Comparison of ENCODE assay signal across 9 cellular contexts in the genomic region with DNA sequence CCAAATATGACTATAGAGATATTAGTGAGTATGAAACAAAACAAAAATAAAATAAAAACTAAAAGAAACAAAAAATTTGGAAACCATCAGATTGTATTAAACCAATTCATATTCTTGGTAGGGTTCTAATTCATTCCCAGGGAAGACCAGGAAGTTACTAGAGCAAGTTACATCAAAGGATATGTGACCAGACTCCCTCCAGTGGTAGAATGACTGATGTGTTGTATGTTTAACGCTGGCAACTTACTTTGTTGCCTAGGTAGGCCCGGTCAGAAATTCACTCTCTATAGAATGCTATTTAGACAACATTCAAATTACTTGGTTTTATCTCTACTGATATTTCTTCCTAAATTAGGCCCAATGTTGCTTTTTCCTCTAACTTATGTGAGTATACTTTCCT. TPM values are rescaled to one million over a fixed set of nuclear protein-coding genes. Genes with fewer than 3 reads are reported as not detected.
DNase-seq lines count a peak whose midpoint lies in the region; ATAC-seq, FAIRE-seq and TF ChIP-seq lines count a peak whose summit lies in the region.
"Had no signal": no experiment of that assay in that cellular context is flagged by ENCODE, and none has a peak within 500 bp of the region (broad histone marks: within the 10 kb centered on the region; RNA-seq: fewer than 3 reads in every experiment).

No MANE protein-coding gene starts in this region.

- no peak overlapping the region for H2BK12ac ChIP-seq in H1 (ENCODE audit: low read depth, low read length)

- no peaks in the 10 kb centered on the region for H3K36me3 Mint-ChIP-seq in nephron progenitor cell (ENCODE audit: low read depth)
- no peaks in the 10 kb centered on the region for H3K36me3 Mint-ChIP-seq in CD8-positive, alpha-beta T cell

- peaks cover 2% of the 10 kb centered on the region; the same call in 1 of the 2 replicates for H3K23me2 ChIP-seq in H1 (ENCODE audit: low read depth, low read length)

- FAIRE-seq in H1 (lab: Jason Lieb, UNC), result peak; percentile 62

- no peak for TF ChIP-seq POLR2A in H1 (IDR thresholded peaks at IDR 0.05; ENCODE audit: control extremely low read depth in 1 of 2, low read depth in 2 of 2, low read length in 2 of 2)

- no peaks in the 10 kb centered on the region for H3K79me1 ChIP-seq in H1 (ENCODE audit: low read depth, low read length)

- peak; percentile 51 for DNase-seq in GM10266 (ENCODE audit: extremely low spot score)
- peak; percentile 54 for DNase-seq in NCI-H748 (lab: John Stamatoyannopoulos, UW; ENCODE audit: unreplicated experiment)
- no peak for DNase-seq in H1 (ENCODE audit: low read depth in 1 of 2, low spot score in 2 of 2)
- DNase-seq in nephron progenitor cell, result no peak
- no peak for DNase-seq in GM19240 (ENCODE audit: insufficient read length, low spot score)
- no peak for DNase-seq in CD8-positive, alpha-beta T cell

- H3K9me3 ChIP-seq in H1 (ENCODE audit: insufficient read depth in 2 of 2, low read depth in 1 of 2, low read length in 1 of 2), result no peaks in the 10 kb centered on the region
- H3K9me3 ChIP-seq in CD8-positive, alpha-beta T cell (ENCODE audit: low read length), result no peaks in the 10 kb centered on the region

- H3K23ac ChIP-seq in H1 (ENCODE audit: insufficient read length), result no peak overlapping the region

- H4K5ac ChIP-seq in H1 (ENCODE audit: insufficient read length, low read depth, low read length), result no peak overlapping the region

- H3K18ac ChIP-seq in H1 (ENCODE audit: extremely low read depth, low read length), result no peak overlapping the region

- H3K4me1 ChIP-seq in H1 (replicated peaks in 1 of 4; ENCODE audit: control insufficient read depth in 3 of 4, insufficient read depth in 4 of 4, low read length in 3 of 4), result no peaks in the 10 kb centered on the region
- no peaks in the 10 kb centered on the region for H3K4me1 ChIP-seq in CD8-positive, alpha-beta T cell (ENCODE audit: insufficient read depth, low read length)

- H3K9ac ChIP-seq in H1 (replicated peaks in 1 of 4; ENCODE audit: extremely low read depth in 1 of 4, low read depth in 3 of 4, low read length in 3 of 4), result no peak overlapping the region

- H3K4me3 ChIP-seq in H1 (ENCODE audit: extremely low read depth in 1 of 4, insufficient read depth in 2 of 4, low read depth in 3 of 4, low read length in 4 of 4), result no peak overlapping the region
- no peak overlapping the region for H3K4me3 ChIP-seq in CD8-positive, alpha-beta T cell (ENCODE audit: low read depth, low read length)

- no peak overlapping the region for H2AK5ac ChIP-seq in H1 (ENCODE audit: low read depth, low read length)

- H3K56ac ChIP-seq in H1 (replicated peaks; ENCODE audit: insufficient read length, low read depth, low read length), result no peak overlapping the region

- H3K27ac ChIP-seq in H1 (ENCODE audit: low read depth, low read length), result no peak overlapping the region
- H3K27ac ChIP-seq in CD8-positive, alpha-beta T cell (ENCODE audit: low read depth, low read length), result no peak overlapping the region

- peaks cover 0 to 13% (median 9%) of the 10 kb centered on the region in 4 experiments; a peak in 6 of 7 replicates for H3K27me3 ChIP-seq in H1 (replicated peaks in 1 of 4; ENCODE audit: control insufficient read depth in 3 of 4, extremely low read depth in 1 of 4, insufficient read depth in 3 of 4, low read length in 3 of 4)
- no peaks in the 10 kb centered on the region for H3K27me3 ChIP-seq in CD8-positive, alpha-beta T cell (ENCODE audit: insufficient read depth, low read length)

- H4K91ac ChIP-seq in H1 (replicated peaks; ENCODE audit: insufficient read length, low read length), result no peak overlapping the region

- peaks cover 0 to 3% of the 10 kb centered on the region in 2 experiments for H4K20me1 ChIP-seq in H1 (replicated peaks in 1 of 2; ENCODE audit: control insufficient read depth in 1 of 2, insufficient read depth in 2 of 2, low read length in 2 of 2)

- peaks cover 23% of the 10 kb centered on the region for H3K27me3 Mint-ChIP-seq in nephron progenitor cell (ENCODE audit: low read depth, poor library complexity)
- H3K27me3 Mint-ChIP-seq in CD8-positive, alpha-beta T cell (ENCODE audit: low read depth), result peaks cover 6% of the 10 kb centered on the region

- H3K9me3 Mint-ChIP-seq in nephron progenitor cell, result peaks cover 14% of the 10 kb centered on the region
- H3K9me3 Mint-ChIP-seq in CD8-positive, alpha-beta T cell, result no peaks in the 10 kb centered on the region

- H2BK20ac ChIP-seq in H1 (ENCODE audit: low read length), result no peak overlapping the region

- intact Hi-C loops in CD8-positive, alpha-beta T cell (cut with DNase I, micrococcal nuclease), result no loop called here

- H3K14ac ChIP-seq in H1 (ENCODE audit: insufficient read length), result no peak overlapping the region

- H2BK120ac ChIP-seq in H1 (replicated peaks; ENCODE audit: low read depth, low read length), result no peak overlapping the region

- no peaks in the 10 kb centered on the region for H3K79me2 ChIP-seq in H1 (ENCODE audit: control insufficient read depth in 1 of 2, insufficient read depth in 2 of 2, low read length in 2 of 2)

- ATAC-seq in HG03025 (IDR thresholded peaks at IDR 0.05; ENCODE audit: low FRiP score, unreplicated experiment) (peak; percentile 61), GM21717 (IDR thresholded peaks at IDR 0.05; ENCODE audit: unreplicated experiment) (no peak)
- no peak for ATAC-seq in CD8-positive, alpha-beta T cell

- TF ChIP-seq RAD21 in H1 (IDR thresholded peaks at IDR 0.05 in 1 of 2, conservative IDR thresholded peaks at IDR 0.05 in 1 of 2; ENCODE audit: low read depth in 2 of 2, low read length in 2 of 2), result peak; percentile 81 to 83

- no peak overlapping the region for H3K4ac ChIP-seq in H1 (replicated peaks; ENCODE audit: insufficient read length, low read depth, low read length)

- TF ChIP-seq CTCF in GM10266 (IDR thresholded peaks at IDR 0.05; ENCODE audit: control insufficient read depth, insufficient read depth, low read depth, missing control alignments) (peak; percentile 48), H1 (IDR thresholded peaks at IDR 0.05; ENCODE audit: control extremely low read depth in 1 of 3, insufficient read depth in 1 of 3, low read depth in 1 of 3, low read length in 3 of 3) (peak in 2 of 3 experiments; percentile 63 to 65; a peak in 3 of 4 replicates), nephron progenitor cell (IDR thresholded peaks at IDR 0.05) (peak; percentile 52)
- TF ChIP-seq CTCF in CD8-positive, alpha-beta T cell (IDR thresholded peaks at IDR 0.05), result no peak

- POLR2A ChIA-PET in H1 (lab: Charles Lee; ENCODE audit: partially characterized antibody), result no interaction called here
- POLR2A ChIA-PET in CD8-positive, alpha-beta T cell (lab: Charles Lee), result no interaction called here

- H2AFZ ChIP-seq in H1 (ENCODE audit: low read length), result no peak overlapping the region

- no peak overlapping the region for H3K4me3 Mint-ChIP-seq in nephron progenitor cell
- no peak overlapping the region for H3K4me3 Mint-ChIP-seq in CD8-positive, alpha-beta T cell

- H3K27ac Mint-ChIP-seq in nephron progenitor cell, result no peak overlapping the region
- H3K27ac Mint-ChIP-seq in CD8-positive, alpha-beta T cell, result no peak overlapping the region

- peaks cover 8% of the 10 kb centered on the region for H3K4me1 Mint-ChIP-seq in nephron progenitor cell
- peaks cover 5% of the 10 kb centered on the region for H3K4me1 Mint-ChIP-seq in CD8-positive, alpha-beta T cell (ENCODE audit: low read depth)

- no peak overlapping the region for H2BK5ac ChIP-seq in H1 (ENCODE audit: low read depth, low read length)

- no peaks in the 10 kb centered on the region for H3K36me3 ChIP-seq in H1 (ENCODE audit: control insufficient read depth in 2 of 4, insufficient read depth in 4 of 4, low read length in 3 of 4)
- no peaks in the 10 kb centered on the region for H3K36me3 ChIP-seq in CD8-positive, alpha-beta T cell (ENCODE audit: insufficient read depth, low read length)

- H2BK15ac ChIP-seq in H1 (ENCODE audit: low read length), result no peak overlapping the region

- no peak overlapping the region for H3K4me2 ChIP-seq in H1 (ENCODE audit: insufficient read depth in 1 of 2, low read depth in 2 of 2, low read length in 2 of 2)

- TF ChIP-seq EP300 in H1 (IDR thresholded peaks at IDR 0.05; ENCODE audit: borderline replicate concordance in 1 of 2, low read depth in 2 of 2, low read length in 2 of 2), result no peak

- CTCF ChIA-PET in H1 (lab: Charles Lee; ENCODE audit: partially characterized antibody), result interaction anchor here (0.7 to 3.2 kb wide), 6 partner anchors 116 to 236 kb away, joined by 3 to 25 read pairs (median 6); no protein-coding TSS in a partner anchor
- CTCF ChIA-PET in CD8-positive, alpha-beta T cell (lab: Charles Lee), result no interaction called here

- H4K8ac ChIP-seq in H1 (ENCODE audit: extremely low read depth, insufficient read depth, low read length), result no peak overlapping the region

- 57% methylated on average over 2 of the region's 2 CpGs; no CpG with 5 or more reads in 1 of the 2 experiments for WGBS in H1 (ENCODE audit: extremely low coverage in 1 of 2, insufficient coverage in 1 of 2, insufficient read length in 1 of 2, insufficient replicate concordance in 2 of 2, low coverage in 1 of 2, low lambda C conversion rate in 2 of 2, missing lambda C conversion rate in 1 of 2), 2 experiments

TF ChIP-seq in H1, 55 proteins besides CTCF, POLR2A, EP300 and RAD21:
- no peak for TF ChIP-seq CREB1 (IDR thresholded peaks at IDR 0.05)

RNA-seq across cellular contexts. Expression of gene PHYHIPL, which starts 5.2 kb away (rescaled TPM):
- total RNA-seq in H1 (2021; fragmentation: NEBNext Ultra II Directional; extraction: Animal tissue kit (Norgen Biotek cat#: 25700)), result 0.33 and 0.48 TPM in 2 replicates
- 0.19 and 0.23 TPM in 2 replicates for polyA plus RNA-seq in H1 (2011; rRNA removed)
- 0.16 TPM for polyA plus RNA-seq in H1 (2011; cell fraction: cytosol; rRNA removed)
- 0.04 TPM for polyA plus RNA-seq in H1 (2011; cell fraction: nucleus; rRNA removed)
- polyA plus RNA-seq in H1 (2012, experiment 1 of 2), result 0.11 to 0.65 TPM (median 0.20 TPM) in 4 replicates
- 0.09 TPM for polyA plus RNA-seq in H1 (2012, experiment 2 of 2)
- polyA plus RNA-seq in H1 (2013, experiment 1 of 2), result 0.18 TPM
- 0.24 TPM for polyA plus RNA-seq in H1 (2013, experiment 2 of 2)
- polyA minus RNA-seq in H1 (2011; rRNA and poly(A)+ RNA removed), result 0.12 and 0.35 TPM in 2 replicates
- polyA minus RNA-seq in H1 (2011; cell fraction: cytosol; rRNA and poly(A)+ RNA removed), result not detected
- polyA minus RNA-seq in H1 (2011; cell fraction: nucleus; rRNA and poly(A)+ RNA removed), result 0.50 TPM
- not detected for total RNA-seq in CD8-positive, alpha-beta T cell
- total RNA-seq: activated CD8-positive, alpha-beta memory T cell treated with anti-CD3 and anti-CD28 coated beads for 36 hours had no signal

Comparison
In these comparisons a context has a peak if more than half of its experiments do, and no peak if none do; other contexts are left out.
1. DNase-seq: peak in GM10266 (single experiment) and NCI-H748 (single experiment); none in H1 (0 of 2), nephron progenitor cell (single experiment), GM19240 (single experiment) and CD8-positive, alpha-beta T cell (0 of 7).